In the genomic region with DNA sequence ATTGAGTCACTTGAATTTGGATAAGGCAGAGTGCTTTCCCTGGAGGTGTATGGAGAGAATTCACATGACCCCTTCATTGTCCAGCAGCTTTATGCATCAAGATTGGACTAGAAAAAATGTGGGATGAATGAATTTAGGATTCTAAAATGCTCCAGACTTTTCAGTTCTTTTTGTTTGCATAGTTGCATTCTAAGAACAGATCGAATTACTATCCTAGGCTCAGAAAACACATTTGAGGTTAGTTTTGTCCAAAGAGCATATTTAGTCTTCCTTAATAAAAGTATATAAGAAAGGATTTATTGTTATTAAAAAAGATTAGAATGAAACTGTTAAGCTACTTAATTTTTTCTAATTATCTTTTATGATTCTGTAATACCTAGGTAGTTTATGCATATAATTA, we compare ENCODE assay signal across 21 cellular contexts.
"Had no signal": no experiment of that assay in that cellular context is flagged by ENCODE, and none has a peak within 500 bp of the region (broad histone marks: within the 10 kb centered on the region; RNA-seq: fewer than 3 reads in every experiment).

No MANE protein-coding gene starts in this region.

- H3K27ac ChIP-seq: brain microvascular endothelial cell, cardiac muscle cell, Peyer's patch, SJSA1 had no signal

- H3K27me3 ChIP-seq: brain microvascular endothelial cell, cardiac muscle cell, Peyer's patch, SJSA1 had no signal

- ATAC-seq: activated CD4-positive, CD25-positive, alpha-beta regulatory T cell treated with anti-CD3 and anti-CD28 coated beads, Interleukin-2, amount 50 U/mL, for 24 hours; activated CD8-positive, alpha-beta T cell treated with anti-CD3 and anti-CD28 coated beads for 36 hours; activated T-cell treated with anti-CD3 and anti-CD28 coated beads, Interleukin-2, amount 50 U/mL, for 72 hours; K562; SK-N-SH treated with all-trans-retinoic acid at 6 μM for 48 hours had no signal

- H3K36me3 ChIP-seq: brain microvascular endothelial cell, cardiac muscle cell, Peyer's patch, SJSA1 had no signal

- H3K4me3 ChIP-seq: cardiac muscle cell, K562, Peyer's patch, SJSA1 had no signal

- H3K4me1 ChIP-seq: Peyer's patch had no signal

- H3K9me3 ChIP-seq: Peyer's patch, SJSA1 had no signal

- DNase-seq: activated CD4-positive, alpha-beta T cell treated with anti-CD3 and anti-CD28 coated beads for 4 hours; activated CD8-positive, alpha-beta memory T cell treated with anti-CD3 and anti-CD28 coated beads, Interleukin-2, amount 50 U/mL, for 4 hours; activated CD8-positive, alpha-beta T cell treated with anti-CD3 and anti-CD28 coated beads for 36 hours; activated T-cell treated with anti-CD3 and anti-CD28 coated beads, Interleukin-2, amount 50 U/mL, for 72 hours; amygdala; brain microvascular endothelial cell; Karpas-422; NCI-H1105 treated with DMSO at 0.1 percent for 48 hours; NCI-H1930; NCI-H345; NCI-H510A treated with DMSO at 0.1 percent for 48 hours; NCI-H69; NK-92 treated with Interleukin-12 subunit alpha and Interleukin-12 subunit beta, amount 100 ng/mL, for 24 hours; Peyer's patch; SHP77; SW 1271 had no signal

- FAIRE-seq: K562 had no signal
